27 cellular contexts compared by ENCODE assay signal in genomic region chr1:153578490-153578889, GRCh38. TPM values are rescaled to one million over a fixed set of nuclear protein-coding genes. Genes with fewer than 3 reads are reported as not detected.
DNase-seq lines count a peak whose midpoint lies in the region; ATAC-seq and TF ChIP-seq lines count a peak whose summit lies in the region.
"Had no signal": no experiment of that assay in that cellular context is flagged by ENCODE, and none has a peak within 500 bp of the region (broad histone marks: within the 10 kb centered on the region; RNA-seq: fewer than 3 reads in every experiment).

No MANE protein-coding gene starts in this region.

- H3K14ac ChIP-seq in neuronal stem cell (ENCODE audit: low read length), result no peak overlapping the region

- H3K4me3 Mint-ChIP-seq in stimulated activated effector memory CD8-positive, alpha-beta T cell treated with anti-CD3 and anti-CD28 coated beads, Interleukin-12 subunit alpha, Interleukin-12 subunit beta, amount 100 ng/mL, for 72 hours, result no peak overlapping the region
- no peak overlapping the region for H3K4me3 Mint-ChIP-seq in chondrocyte (ENCODE audit: unreplicated experiment)
- H3K4me3 Mint-ChIP-seq: activated CD4-positive, alpha-beta T cell treated with anti-CD3 and anti-CD28 coated beads, Interleukin-2, amount 10 ng/mL, durations not matched to agents 7 days and 5 days; activated naive CD8-positive, alpha-beta T cell; CD4-positive, alpha-beta T cell; naive B cell; T-helper 1 cell treated with Interleukin-12 subunit alpha and Interleukin-12 subunit beta and Interleukin-4 antibody, amounts not matched to agents 30 μg/mL and 1 μg/mL, for 36 hours had no signal

- H3K36me3 Mint-ChIP-seq in stimulated activated effector memory CD8-positive, alpha-beta T cell treated with anti-CD3 and anti-CD28 coated beads, Interleukin-12 subunit alpha, Interleukin-12 subunit beta, amount 100 ng/mL, for 72 hours, result no peaks in the 10 kb centered on the region
- no peaks in the 10 kb centered on the region for H3K36me3 Mint-ChIP-seq in chondrocyte (ENCODE audit: low read depth)
- H3K36me3 Mint-ChIP-seq: activated naive CD8-positive, alpha-beta T cell; naive B cell had no signal

- H2BK12ac ChIP-seq in neuronal stem cell (ENCODE audit: low read length), result no peak overlapping the region

- no peaks in the 10 kb centered on the region for H3K27me3 Mint-ChIP-seq in chondrocyte (ENCODE audit: low read depth)

- no peak overlapping the region for H2BK5ac ChIP-seq in neuronal stem cell (ENCODE audit: low read length)

- H2BK15ac ChIP-seq in neuronal stem cell (ENCODE audit: low read length), result no peak overlapping the region

- no peak overlapping the region for H2AK5ac ChIP-seq in neuronal stem cell (ENCODE audit: low read depth, low read length)

- no peak overlapping the region for H2BK120ac ChIP-seq in neuronal stem cell (ENCODE audit: low read depth, low read length)

- DNase-seq in AG20443 (ENCODE audit: low spot score), result peak; percentile 36
- no peak for DNase-seq in neuronal stem cell (ENCODE audit: low spot score)
- DNase-seq in GM10248 (ENCODE audit: extremely low spot score), result no peak
- no peak for DNase-seq in stimulated activated effector memory CD8-positive, alpha-beta T cell treated with anti-CD3 and anti-CD28 coated beads, Interleukin-12 subunit alpha, Interleukin-12 subunit beta, amount 100 ng/mL, for 72 hours (ENCODE audit: low spot score in 2 of 2)
- no peak for DNase-seq in DMS153 treated with DMSO at 0.1 percent for 48 hours (lab: John Stamatoyannopoulos, UW; ENCODE audit: unreplicated experiment)
- no peak for DNase-seq in chondrocyte (ENCODE audit: low spot score)
- DNase-seq: activated CD4-positive, alpha-beta T cell treated with anti-CD3 and anti-CD28 coated beads, Interleukin-2, amount 10 ng/mL, durations not matched to agents 7 days and 5 days; CD4-positive, alpha-beta T cell; cerebellar nuclear complex; DMS153; mammary epithelial cell; naive B cell; NCI-H1048; NCI-H187; NCI-H82; OCI-M1; SIG-M5; stimulated activated CD8-positive, alpha-beta memory T cell treated with anti-CD3 and anti-CD28 coated beads, Interleukin-4, amount 100 ng/mL, for 48 hours; uterus had no signal

- H3K9ac ChIP-seq in HUES48 (ENCODE audit: low read depth, low read length), result no peak overlapping the region
- no peak overlapping the region for H3K9ac ChIP-seq in neuronal stem cell (ENCODE audit: low read depth, low read length, poor library complexity)

- no peak overlapping the region for H3K23ac ChIP-seq in neuronal stem cell (ENCODE audit: low read depth, low read length, poor library complexity)

- H4K8ac ChIP-seq in neuronal stem cell (ENCODE audit: low read depth, low read length), result no peak overlapping the region

- H3K9me3 ChIP-seq in HUES48 (ENCODE audit: control insufficient read depth, insufficient read depth, low read length), result no peaks in the 10 kb centered on the region
- no peaks in the 10 kb centered on the region for H3K9me3 ChIP-seq in ectodermal cell (ENCODE audit: control insufficient read depth, low read length)
- H3K9me3 ChIP-seq in neuronal stem cell (replicated peaks in 1 of 2; ENCODE audit: control insufficient read depth in 2 of 2, insufficient read depth in 1 of 2, low read depth in 1 of 2, low read length in 2 of 2), result no peaks in the 10 kb centered on the region
- H3K9me3 ChIP-seq: right atrium auricular region, uterus had no signal

- H3K27ac ChIP-seq in HUES48 (ENCODE audit: low read depth, low read length) (peak overlapping the region; percentile 34), ectodermal cell (ENCODE audit: insufficient read depth, low read depth, low read length, poor library complexity, severe bottlenecking) (peak overlapping the region; percentile 67), neuronal stem cell (replicated peaks; ENCODE audit: low read length) (no peak overlapping the region)
- H3K27ac ChIP-seq: right atrium auricular region, uterus had no signal

- no peak overlapping the region for H3K18ac ChIP-seq in neuronal stem cell (ENCODE audit: low read length)

- H3K79me1 ChIP-seq in neuronal stem cell (ENCODE audit: low read depth, low read length), result no peaks in the 10 kb centered on the region

- no peaks in the 10 kb centered on the region for H3K36me3 ChIP-seq in HUES48 (ENCODE audit: control insufficient read depth, insufficient read depth, low read length)
- no peaks in the 10 kb centered on the region for H3K36me3 ChIP-seq in ectodermal cell (ENCODE audit: control insufficient read depth, insufficient read depth, low read length)
- no peaks in the 10 kb centered on the region for H3K36me3 ChIP-seq in neuronal stem cell (replicated peaks in 1 of 2; ENCODE audit: control insufficient read depth in 2 of 2, insufficient read depth in 2 of 2, low read length in 2 of 2)
- H3K36me3 ChIP-seq: right atrium auricular region, uterus had no signal

- no peak for ATAC-seq in stimulated activated effector memory CD8-positive, alpha-beta T cell treated with anti-CD3 and anti-CD28 coated beads, Interleukin-12 subunit alpha, Interleukin-12 subunit beta, amount 100 ng/mL, for 72 hours

- H3K4ac ChIP-seq in neuronal stem cell (ENCODE audit: low read length), result no peak overlapping the region

- H3K4me1 ChIP-seq in HUES48 (ENCODE audit: control insufficient read depth, insufficient read depth, low read length), result no peaks in the 10 kb centered on the region
- H3K4me1 ChIP-seq in ectodermal cell (ENCODE audit: control insufficient read depth, insufficient read depth, low read length), result peaks cover 16% of the 10 kb centered on the region
- peaks cover 7 to 13% of the 10 kb centered on the region in 2 donors for H3K4me1 ChIP-seq in neuronal stem cell (ENCODE audit: control insufficient read depth in 2 of 2, insufficient read depth in 1 of 2, low read depth in 1 of 2, low read length in 2 of 2)
- H3K4me1 ChIP-seq: right atrium auricular region, uterus had no signal

- CTCF ChIA-PET in GM10248 (lab: Yijun Ruan, JAX), result interaction anchor here (1.4 to 3.9 kb wide), 5 partner anchors 10 to 68 kb away, joined by 8 to 22 read pairs (median 9); partner anchors contain the start of genes S100A1 and S100A13

- no peaks in the 10 kb centered on the region for H3K9me3 Mint-ChIP-seq in stimulated activated effector memory CD8-positive, alpha-beta T cell treated with anti-CD3 and anti-CD28 coated beads, Interleukin-12 subunit alpha, Interleukin-12 subunit beta, amount 100 ng/mL, for 72 hours
- no peaks in the 10 kb centered on the region for H3K9me3 Mint-ChIP-seq in chondrocyte (ENCODE audit: low read depth)
- H3K9me3 Mint-ChIP-seq: activated CD4-positive, alpha-beta T cell treated with anti-CD3 and anti-CD28 coated beads, Interleukin-2, amount 10 ng/mL, durations not matched to agents 7 days and 5 days; CD4-positive, alpha-beta T cell; naive B cell; T-helper 1 cell treated with Interleukin-12 subunit alpha and Interleukin-12 subunit beta and Interleukin-4 antibody, amounts not matched to agents 30 μg/mL and 1 μg/mL, for 36 hours had no signal

- TF ChIP-seq CTCF in GM10248 (IDR thresholded peaks at IDR 0.05; ENCODE audit: control extremely low read depth, extremely low read depth, low read depth, missing control alignments), result no peak
- no peak for TF ChIP-seq CTCF in chondrocyte (IDR thresholded peaks at IDR 0.05)

- no peak overlapping the region for H4K91ac ChIP-seq in neuronal stem cell (ENCODE audit: low read depth, low read length, poor library complexity)

- POLR2A ChIA-PET in GM10248 (lab: Yijun Ruan, JAX), result no interaction called here

- peak overlapping the region; percentile 51 for H2AFZ ChIP-seq in neuronal stem cell (ENCODE audit: low read length)

- H3K27me3 ChIP-seq in HUES48 (ENCODE audit: control insufficient read depth, insufficient read depth, low read length) (no peaks in the 10 kb centered on the region), ectodermal cell (ENCODE audit: control insufficient read depth, insufficient read depth, low read length, poor library complexity, severe bottlenecking) (no peaks in the 10 kb centered on the region), neuronal stem cell (ENCODE audit: control insufficient read depth in 3 of 3, insufficient read depth in 3 of 3, low read depth in 1 of 3, low read length in 3 of 3) (no peaks in the 10 kb centered on the region)
- H3K27me3 ChIP-seq: right atrium auricular region, uterus had no signal

- peaks cover 10% of the 10 kb centered on the region for H3K4me1 Mint-ChIP-seq in stimulated activated effector memory CD8-positive, alpha-beta T cell treated with anti-CD3 and anti-CD28 coated beads, Interleukin-12 subunit alpha, Interleukin-12 subunit beta, amount 100 ng/mL, for 72 hours
- H3K4me1 Mint-ChIP-seq in chondrocyte (ENCODE audit: low read depth), result peaks cover 14% of the 10 kb centered on the region

- H3K27ac Mint-ChIP-seq in stimulated activated effector memory CD8-positive, alpha-beta T cell treated with anti-CD3 and anti-CD28 coated beads, Interleukin-12 subunit alpha, Interleukin-12 subunit beta, amount 100 ng/mL, for 72 hours, result no peak overlapping the region
- no peak overlapping the region for H3K27ac Mint-ChIP-seq in chondrocyte (ENCODE audit: unreplicated experiment)
- H3K27ac Mint-ChIP-seq: activated CD4-positive, alpha-beta T cell treated with anti-CD3 and anti-CD28 coated beads, Interleukin-2, amount 10 ng/mL, durations not matched to agents 7 days and 5 days; activated naive CD8-positive, alpha-beta T cell; CD4-positive, alpha-beta T cell; T-helper 1 cell treated with Interleukin-12 subunit alpha and Interleukin-12 subunit beta and Interleukin-4 antibody, amounts not matched to agents 30 μg/mL and 1 μg/mL, for 36 hours had no signal

- H3K4me3 ChIP-seq in HUES48 (ENCODE audit: low read depth, low read length) (no peak overlapping the region), ectodermal cell (ENCODE audit: insufficient read depth, low read depth, low read length) (no peak overlapping the region), neuronal stem cell (ENCODE audit: low read length in 2 of 2) (no peak overlapping the region)
- H3K4me3 ChIP-seq: right atrium auricular region, uterus had no signal

- no peak overlapping the region for H3K4me2 ChIP-seq in neuronal stem cell (ENCODE audit: insufficient read depth, low read length, poor library complexity, severe bottlenecking)

RNA-seq across cellular contexts. Expression of gene S100A2, which starts 12.8 kb away (rescaled TPM):
- not detected for polyA plus RNA-seq in ectodermal cell (2013, experiment 1 of 4)
- polyA plus RNA-seq in ectodermal cell (2013, experiment 2 of 4), result not detected
- polyA plus RNA-seq in ectodermal cell (2013, experiment 3 of 4), result not detected
- polyA plus RNA-seq in ectodermal cell (2013, experiment 4 of 4), result not detected
- polyA plus RNA-seq in neuronal stem cell (2013, experiment 1 of 2), result 0.86 TPM
- polyA plus RNA-seq in neuronal stem cell (2013, experiment 2 of 2), result 0.73 TPM
- total RNA-seq in chondrocyte, result 15.4 to 22.2 TPM (median 18.9 TPM) in 3 replicates
- total RNA-seq: CD4-positive, alpha-beta T cell; frontal cortex; right atrium auricular region had no signal

RNA-seq across cellular contexts. Expression of gene S100A3, which starts 29.4 kb away (rescaled TPM):
- not detected for polyA plus RNA-seq in ectodermal cell (2013, experiment 1 of 4)
- 0.39 TPM for polyA plus RNA-seq in ectodermal cell (2013, experiment 2 of 4)
- 0.37 TPM for polyA plus RNA-seq in ectodermal cell (2013, experiment 3 of 4)
- 0.77 TPM for polyA plus RNA-seq in ectodermal cell (2013, experiment 4 of 4)
- polyA plus RNA-seq in neuronal stem cell (2013, experiment 1 of 2), result 0.07 TPM
- 0.15 TPM for polyA plus RNA-seq in neuronal stem cell (2013, experiment 2 of 2)
- total RNA-seq in chondrocyte, result 6.5 to 10.8 TPM (median 8.7 TPM) in 3 replicates
- total RNA-seq: activated CD4-positive, alpha-beta T cell treated with anti-CD3 and anti-CD28 coated beads, Interleukin-2, amount 10 ng/mL, durations not matched to agents 7 days and 5 days; CD4-positive, alpha-beta T cell; frontal cortex had no signal

RNA-seq across cellular contexts. Expression of gene S100A4, which starts 32.9 kb away (rescaled TPM):
- 69.9 TPM for polyA plus RNA-seq in ectodermal cell (2013, experiment 1 of 4)
- polyA plus RNA-seq in ectodermal cell (2013, experiment 2 of 4), result 54.3 TPM
- polyA plus RNA-seq in ectodermal cell (2013, experiment 3 of 4), result 78.0 TPM
- polyA plus RNA-seq in ectodermal cell (2013, experiment 4 of 4), result 72.3 TPM
- 51.2 TPM for polyA plus RNA-seq in neuronal stem cell (2013, experiment 1 of 2)
- 52.2 TPM for polyA plus RNA-seq in neuronal stem cell (2013, experiment 2 of 2)
- total RNA-seq in chondrocyte, result 331 to 404 TPM (median 388 TPM) in 3 replicates

RNA-seq across cellular contexts. Expression of gene S100A16, which starts 34.4 kb away (rescaled TPM):
- polyA plus RNA-seq in ectodermal cell (2013, experiment 1 of 4), result 12.9 TPM
- 11.4 TPM for polyA plus RNA-seq in ectodermal cell (2013, experiment 2 of 4)
- polyA plus RNA-seq in ectodermal cell (2013, experiment 3 of 4), result 12.5 TPM
- 14.6 TPM for polyA plus RNA-seq in ectodermal cell (2013, experiment 4 of 4)
- 9.6 TPM for polyA plus RNA-seq in neuronal stem cell (2013, experiment 1 of 2)
- polyA plus RNA-seq in neuronal stem cell (2013, experiment 2 of 2), result 9.3 TPM
- 111 to 122 TPM (median 115 TPM) in 3 replicates for total RNA-seq in chondrocyte
- total RNA-seq: activated CD4-positive, alpha-beta T cell treated with anti-CD3 and anti-CD28 coated beads, Interleukin-2, amount 10 ng/mL, durations not matched to agents 7 days and 5 days; CD4-positive, alpha-beta T cell had no signal

RNA-seq across cellular contexts. Expression of gene S100A14, which starts 37.6 kb away (rescaled TPM):
- polyA plus RNA-seq in ectodermal cell (2013, experiment 1 of 4), result not detected
- polyA plus RNA-seq in ectodermal cell (2013, experiment 2 of 4), result 0.64 TPM
- polyA plus RNA-seq in ectodermal cell (2013, experiment 3 of 4), result not detected
- 0.24 TPM for polyA plus RNA-seq in ectodermal cell (2013, experiment 4 of 4)
- 0.04 TPM for polyA plus RNA-seq in neuronal stem cell (2013, experiment 1 of 2)
- not detected for polyA plus RNA-seq in neuronal stem cell (2013, experiment 2 of 2)
- not detected in 3 replicates for total RNA-seq in chondrocyte
- total RNA-seq: activated CD4-positive, alpha-beta T cell treated with anti-CD3 and anti-CD28 coated beads, Interleukin-2, amount 10 ng/mL, durations not matched to agents 7 days and 5 days; CD4-positive, alpha-beta T cell; frontal cortex; LHCN-M2; osteocyte had no signal
